In genomic region chr16:88922114-88922825, GRCh38 we compare ENCODE assay signal across 9 cellular contexts. TPM values are rescaled to one million over a fixed set of nuclear protein-coding genes. Genes with fewer than 3 reads are reported as not detected.
DNase-seq lines count a peak whose midpoint lies in the region; ATAC-seq, FAIRE-seq and TF ChIP-seq lines count a peak whose summit lies in the region.
"Had no signal": no experiment of that assay in that cellular context is flagged by ENCODE, and none has a peak within 500 bp of the region (broad histone marks: within the 10 kb centered on the region; RNA-seq: fewer than 3 reads in every experiment).

No MANE protein-coding gene starts in this region.

- peaks cover 10% of the 10 kb centered on the region for H3K27me3 Mint-ChIP-seq in astrocyte (ENCODE audit: low read depth, unreplicated experiment)
- H3K27me3 Mint-ChIP-seq in CD4-positive, alpha-beta T cell, result no peaks in the 10 kb centered on the region

- POLR2A ChIA-PET in CD4-positive, alpha-beta T cell (lab: Charles Lee), result no interaction called here

- H3K9ac ChIP-seq in astrocyte (ENCODE audit: low read length), result no peak overlapping the region

- no peak overlapping the region for H3K4me3 ChIP-seq in astrocyte (ENCODE audit: insufficient read depth, low read depth, low read length)
- peak overlapping the region in 1 of 7 experiments; percentile 10 for H3K4me3 ChIP-seq in skin epidermis

- peaks cover 2% of the 10 kb centered on the region for H3K9me3 Mint-ChIP-seq in astrocyte (ENCODE audit: unreplicated experiment)
- no peaks in the 10 kb centered on the region for H3K9me3 Mint-ChIP-seq in CD4-positive, alpha-beta T cell

- H3K27me3 ChIP-seq in astrocyte (ENCODE audit: insufficient read depth, low read length), result no peaks in the 10 kb centered on the region
- no peaks in the 10 kb centered on the region for H3K27me3 ChIP-seq in CD4-positive, alpha-beta T cell (ENCODE audit: control insufficient read depth, insufficient read depth, low read length)

- H3K4me2 ChIP-seq in astrocyte (ENCODE audit: low read length), result no peak overlapping the region

- peaks cover 21% of the 10 kb centered on the region for H3K4me1 Mint-ChIP-seq in astrocyte (ENCODE audit: low read depth, unreplicated experiment)
- peaks cover 6% of the 10 kb centered on the region for H3K4me1 Mint-ChIP-seq in CD4-positive, alpha-beta T cell (ENCODE audit: low read depth)

- no peak overlapping the region for H3K27ac Mint-ChIP-seq in astrocyte (ENCODE audit: unreplicated experiment)
- H3K27ac Mint-ChIP-seq in CD4-positive, alpha-beta T cell, result no peak overlapping the region

- H3K79me2 ChIP-seq in astrocyte (ENCODE audit: insufficient read depth, low read length), result no peaks in the 10 kb centered on the region

- DNase-seq in ELR (ENCODE audit: low read depth) (peak; percentile 42), astrocyte (ENCODE audit: low read depth) (peak; percentile 61), hepatic stellate cell (ENCODE audit: low spot score) (peak; percentile 81), AML-193 (lab: John Stamatoyannopoulos, UW) (no peak)
- DNase-seq in CD4-positive, alpha-beta T cell, result no peak
- no peak for DNase-seq in activated CD8-positive, alpha-beta memory T cell treated with anti-CD3 and anti-CD28 coated beads, Interleukin-2, amount 50 U/mL, for 48 hours

- no peaks in the 10 kb centered on the region for H4K20me1 ChIP-seq in astrocyte (ENCODE audit: insufficient read depth, low read length)

- intact Hi-C loops in CD4-positive, alpha-beta T cell (cut with DNase I, micrococcal nuclease), result no loop called here

- no peak for FAIRE-seq in astrocyte (lab: Jason Lieb, UNC)

- H3K9me3 ChIP-seq in astrocyte (ENCODE audit: insufficient read depth, low read depth, low read length), result no peaks in the 10 kb centered on the region
- H3K9me3 ChIP-seq in CD4-positive, alpha-beta T cell (ENCODE audit: control insufficient read depth, low read length), result no peaks in the 10 kb centered on the region

- H3K27ac ChIP-seq in astrocyte (ENCODE audit: low read depth, low read length), result no peak overlapping the region
- peak overlapping the region in 16 of 21 experiments; percentile 7 to 77 (median 58) for H3K27ac ChIP-seq in skin epidermis
- no peak overlapping the region for H3K27ac ChIP-seq in CD4-positive, alpha-beta T cell (ENCODE audit: low read depth, low read length)

- H3K36me3 ChIP-seq in astrocyte (ENCODE audit: insufficient read depth, low read length), result no peaks in the 10 kb centered on the region

- ATAC-seq in CD4-positive, alpha-beta T cell (ENCODE audit: poor library complexity), result no peak
- ATAC-seq in GM19351 (IDR thresholded peaks at IDR 0.05; ENCODE audit: unreplicated experiment), result no peak

- no peak for TF ChIP-seq CTCF in astrocyte (IDR thresholded peaks at IDR 0.05; ENCODE audit: insufficient read depth, low read depth, low read length)
- TF ChIP-seq CTCF in CD4-positive, alpha-beta T cell (IDR thresholded peaks at IDR 0.05), result no peak

- no peaks in the 10 kb centered on the region for H3K36me3 Mint-ChIP-seq in astrocyte (ENCODE audit: low read depth, unreplicated experiment)
- H3K36me3 Mint-ChIP-seq in CD4-positive, alpha-beta T cell (ENCODE audit: low read depth), result no peaks in the 10 kb centered on the region

- H3K4me1 ChIP-seq in astrocyte (ENCODE audit: insufficient read depth, low read length), result peaks cover 27% of the 10 kb centered on the region

- CTCF ChIA-PET in CD4-positive, alpha-beta T cell (lab: Charles Lee), result no interaction called here

- H3K4me3 Mint-ChIP-seq in astrocyte (ENCODE audit: unreplicated experiment), result no peak overlapping the region
- H3K4me3 Mint-ChIP-seq in CD4-positive, alpha-beta T cell, result no peak overlapping the region

- no peak overlapping the region for H2AFZ ChIP-seq in astrocyte (ENCODE audit: low read depth, low read length)

RNA-seq across cellular contexts. Expression of gene CBFA2T3, which starts 54.7 kb away (rescaled TPM):
- 2.2 and 2.4 TPM in 2 replicates for total RNA-seq in astrocyte
- total RNA-seq in CD4-positive, alpha-beta T cell, result 1 to 10 TPM in 1 of 2 experiments, under 1 TPM in 1; 0.80 to 1.6 TPM

RNA-seq across cellular contexts. Expression of gene PABPN1L, which starts 55.8 kb away (rescaled TPM):
- total RNA-seq in astrocyte, result not detected in 2 replicates
- not detected for total RNA-seq in CD4-positive, alpha-beta T cell
- total RNA-seq: glomerular endothelial cell had no signal

Comparison
In these comparisons a context has a peak if more than half of its experiments do, and no peak if none do; other contexts are left out.
1. DNase-seq: peak in ELR (single experiment), astrocyte (single experiment) and hepatic stellate cell (single experiment); none in CD4-positive, alpha-beta T cell (0 of 10), activated CD8-positive, alpha-beta memory T cell treated with anti-CD3 and anti-CD28 coated beads, Interleukin-2, amount 50 U/mL, for 48 hours (single experiment) and AML-193 (0 of 2).
2. H3K27ac ChIP-seq: peak in skin epidermis (16 of 21); none in astrocyte (single experiment) and CD4-positive, alpha-beta T cell (single experiment).